In the genomic region with DNA sequence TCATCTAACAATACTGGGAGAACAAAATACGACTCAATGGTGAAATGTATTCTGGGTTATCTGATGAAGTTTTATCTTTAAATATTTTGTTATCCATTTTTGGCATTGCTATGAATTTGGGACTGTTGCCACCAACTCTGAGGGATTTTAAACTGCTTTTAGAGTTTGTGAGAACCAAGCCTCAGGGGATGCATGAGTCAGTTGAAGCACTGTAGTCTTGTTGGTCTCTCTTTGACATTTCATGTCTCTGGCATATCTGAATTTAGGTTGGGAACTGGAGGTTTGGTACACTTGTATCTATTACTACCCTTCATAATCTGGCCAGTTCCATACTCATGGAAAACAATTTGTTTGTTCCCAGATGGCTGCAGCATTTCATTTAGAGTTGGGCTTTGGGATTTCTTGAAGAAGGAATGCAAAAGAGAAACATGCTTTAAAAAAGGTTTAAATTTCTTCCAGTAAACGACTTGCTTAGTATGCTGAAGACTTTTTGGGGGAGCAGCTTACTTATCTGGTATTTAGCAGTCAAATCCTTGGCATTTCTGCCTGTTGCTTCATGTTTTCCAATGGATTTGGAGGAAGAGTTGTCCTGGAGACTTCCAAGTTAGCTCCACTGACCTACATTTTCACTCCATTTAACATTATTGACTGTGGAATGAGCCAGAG, we compare ENCODE assay signal across 17 cellular contexts.
"Had no signal": no experiment of that assay in that cellular context is flagged by ENCODE, and none has a peak within 500 bp of the region (broad histone marks: within the 10 kb centered on the region; RNA-seq: fewer than 3 reads in every experiment).

No MANE protein-coding gene starts in this region.

- ATAC-seq: activated CD4-positive, alpha-beta T cell treated with anti-CD3 and anti-CD28 coated beads for 36 hours; body of pancreas; mucosa of descending colon; naive thymus-derived CD4-positive, alpha-beta T cell; stimulated activated naive CD8-positive, alpha-beta T cell treated with anti-CD3 and anti-CD28 coated beads, Interleukin-15, amount 100 ng/mL, for 72 hours had no signal

- H3K4me3 ChIP-seq: body of pancreas, mucosa of descending colon, skin epidermis had no signal

- DNase-seq: activated CD4-positive, alpha-beta memory T cell treated with anti-CD3 and anti-CD28 coated beads, Interleukin-2, amount 10 ng/mL, durations not matched to agents 7 days and 5 days; activated CD4-positive, alpha-beta T cell treated with anti-CD3 and anti-CD28 coated beads for 36 hours; activated effector memory CD4-positive, alpha-beta T cell treated with Interleukin-2 at 50 U/mL for 16 hours; activated T-cell treated with anti-CD3 and anti-CD28 coated beads, Interleukin-2, amount 50 U/mL, for 24 hours; dermis blood vessel endothelial cell; endodermal cell; erythroblast; mucosa of descending colon; naive thymus-derived CD4-positive, alpha-beta T cell; retina; stimulated activated CD4-positive, alpha-beta T cell treated with anti-CD3 and anti-CD28 coated beads, Interleukin-4, amount 100 ng/mL, for 24 hours; stimulated activated naive CD8-positive, alpha-beta T cell treated with anti-CD3 and anti-CD28 coated beads, Interleukin-15, amount 100 ng/mL, for 72 hours had no signal

- H3K27ac ChIP-seq: body of pancreas had no signal

- H3K4me1 Mint-ChIP-seq: activated CD4-positive, alpha-beta memory T cell treated with anti-CD3 and anti-CD28 coated beads, Interleukin-2, amount 10 ng/mL, durations not matched to agents 7 days and 5 days; activated CD4-positive, alpha-beta T cell treated with anti-CD3 and anti-CD28 coated beads for 36 hours; activated naive CD4-positive, alpha-beta T cell treated with anti-CD3 and anti-CD28 coated beads, Interleukin-2, amount 50 U/mL, for 24 hours; central memory CD8-positive, alpha-beta T cell; endodermal cell; naive thymus-derived CD4-positive, alpha-beta T cell; stimulated activated naive CD8-positive, alpha-beta T cell treated with anti-CD3 and anti-CD28 coated beads, Interleukin-15, amount 100 ng/mL, for 72 hours had no signal

- H3K27ac Mint-ChIP-seq: activated CD4-positive, alpha-beta memory T cell treated with anti-CD3 and anti-CD28 coated beads, Interleukin-2, amount 10 ng/mL, durations not matched to agents 7 days and 5 days; activated CD4-positive, alpha-beta T cell treated with anti-CD3 and anti-CD28 coated beads for 36 hours; activated naive CD4-positive, alpha-beta T cell treated with anti-CD3 and anti-CD28 coated beads, Interleukin-2, amount 50 U/mL, for 24 hours; activated T-cell treated with anti-CD3 and anti-CD28 coated beads, Interleukin-2, amount 50 U/mL, for 24 hours; endodermal cell; naive thymus-derived CD4-positive, alpha-beta T cell; T-helper 1 cell treated with Interleukin-12 subunit alpha and Interleukin-12 subunit beta and Interleukin-4 antibody, amounts not matched to agents 30 μg/mL and 1 μg/mL, for 36 hours had no signal

- H3K4me1 ChIP-seq: body of pancreas had no signal

- H3K9me3 ChIP-seq: body of pancreas, mucosa of descending colon had no signal

- H3K36me3 Mint-ChIP-seq: activated naive CD4-positive, alpha-beta T cell treated with anti-CD3 and anti-CD28 coated beads, Interleukin-2, amount 50 U/mL, for 24 hours; naive thymus-derived CD4-positive, alpha-beta T cell had no signal

- H3K9me3 Mint-ChIP-seq: activated CD4-positive, alpha-beta memory T cell treated with anti-CD3 and anti-CD28 coated beads, Interleukin-2, amount 10 ng/mL, durations not matched to agents 7 days and 5 days; activated naive CD4-positive, alpha-beta T cell treated with anti-CD3 and anti-CD28 coated beads, Interleukin-2, amount 50 U/mL, for 24 hours; activated T-cell treated with anti-CD3 and anti-CD28 coated beads, Interleukin-2, amount 50 U/mL, for 24 hours; central memory CD8-positive, alpha-beta T cell; endodermal cell; naive thymus-derived CD4-positive, alpha-beta T cell; stimulated activated naive CD8-positive, alpha-beta T cell treated with anti-CD3 and anti-CD28 coated beads, Interleukin-15, amount 100 ng/mL, for 72 hours; T-helper 1 cell treated with Interleukin-12 subunit alpha and Interleukin-12 subunit beta and Interleukin-4 antibody, amounts not matched to agents 30 μg/mL and 1 μg/mL, for 36 hours had no signal

- H3K4me3 Mint-ChIP-seq: activated CD4-positive, alpha-beta memory T cell treated with anti-CD3 and anti-CD28 coated beads, Interleukin-2, amount 10 ng/mL, durations not matched to agents 7 days and 5 days; activated CD4-positive, alpha-beta T cell treated with anti-CD3 and anti-CD28 coated beads for 36 hours; activated naive CD4-positive, alpha-beta T cell treated with anti-CD3 and anti-CD28 coated beads, Interleukin-2, amount 50 U/mL, for 24 hours; activated T-cell treated with anti-CD3 and anti-CD28 coated beads, Interleukin-2, amount 50 U/mL, for 24 hours; central memory CD8-positive, alpha-beta T cell; endodermal cell; naive thymus-derived CD4-positive, alpha-beta T cell; stimulated activated naive CD8-positive, alpha-beta T cell treated with anti-CD3 and anti-CD28 coated beads, Interleukin-15, amount 100 ng/mL, for 72 hours; T-helper 1 cell treated with Interleukin-12 subunit alpha and Interleukin-12 subunit beta and Interleukin-4 antibody, amounts not matched to agents 30 μg/mL and 1 μg/mL, for 36 hours had no signal
